ENCODE assay signal across 1 cellular context in genomic region chr2:177257471-177257870, GRCh38.
TF ChIP-seq lines count a peak whose summit lies in the region.

No MANE protein-coding gene starts in this region.

TF ChIP-seq in liver, 16 proteins besides CTCF, POLR2A, EP300 and RAD21 (continued from another document):
- no peak for TF ChIP-seq EGR1 (IDR thresholded peaks at IDR 0.05; ENCODE audit: low read depth in 2 of 2)
- no peak for TF ChIP-seq FOXA2 (IDR thresholded peaks at IDR 0.05)
- no peak for TF ChIP-seq NR2F2 (IDR thresholded peaks at IDR 0.05)
- no peak for TF ChIP-seq REST (IDR thresholded peaks at IDR 0.05)
